In the genomic region with DNA sequence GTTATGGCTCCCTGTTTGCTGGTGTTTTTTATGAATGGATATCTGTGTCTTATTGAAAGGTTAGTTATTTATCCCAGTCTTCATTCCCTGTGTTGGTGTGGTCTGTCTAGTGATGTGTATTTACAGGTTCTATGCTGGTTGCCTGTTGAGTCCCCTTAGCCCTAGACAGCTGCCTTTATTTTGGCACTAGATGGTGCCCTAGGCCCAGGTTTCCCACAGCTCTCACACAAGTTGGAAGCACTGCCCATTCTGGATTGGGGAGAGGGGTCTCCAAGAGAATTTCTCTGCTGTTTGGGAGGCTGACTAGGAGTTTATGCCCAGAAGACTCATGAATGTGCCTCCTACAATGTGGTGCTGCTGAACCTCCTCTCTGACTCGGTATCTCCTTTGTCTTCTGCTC, we compare ENCODE assay signal across 9 cellular contexts.
DNase-seq lines count a peak whose midpoint lies in the region; ATAC-seq and TF ChIP-seq lines count a peak whose summit lies in the region.
"Had no signal": no experiment of that assay in that cellular context is flagged by ENCODE, and none has a peak within 500 bp of the region (broad histone marks: within the 10 kb centered on the region; RNA-seq: fewer than 3 reads in every experiment).

No MANE protein-coding gene starts in this region.

- H3K27ac ChIP-seq in VCaP (no peak overlapping the region), RWPE1 (no peak overlapping the region)
- H3K27ac ChIP-seq: SJSA1 had no signal

- peak; percentile 21 for TF ChIP-seq CTCF in GM10248 (IDR thresholded peaks at IDR 0.05; ENCODE audit: control extremely low read depth, extremely low read depth, low read depth, missing control alignments)
- peak; percentile 73 for TF ChIP-seq CTCF in VCaP (conservative IDR thresholded peaks at IDR 0.05)
- no peak; the same call in 1 of the 2 replicates for TF ChIP-seq CTCF in RWPE1 (conservative IDR thresholded peaks at IDR 0.05; ENCODE audit: low read depth)

- DNase-seq in GM10248 (ENCODE audit: extremely low spot score) (no peak), medulla oblongata (ENCODE audit: extremely low spot score) (peak; percentile 6), RWPE1 (ENCODE audit: low spot score) (no peak), COR-L47 (lab: John Stamatoyannopoulos, UW) (no peak), SHP77 treated with DMSO at 0.1 percent for 48 hours (lab: John Stamatoyannopoulos, UW) (no peak)

- CTCF ChIA-PET in GM10248 (lab: Yijun Ruan, JAX) = interaction anchor here (0.8 to 1.4 kb wide), 3 partner anchors 9 to 659 kb away, joined by 3 to 8 read pairs (median 3); no protein-coding TSS in a partner anchor
- CTCF ChIA-PET in RWPE1 (lab: Yijun Ruan, JAX) = interaction anchor here (0.7 kb wide), 1 partner anchor 658 kb away, joined by 3 read pairs; no protein-coding TSS in a partner anchor

- ATAC-seq in HG03354 (IDR thresholded peaks at IDR 0.05; ENCODE audit: poor library complexity, severe bottlenecking, unreplicated experiment) (peak; percentile 55), HG03175 (IDR thresholded peaks at IDR 0.05; ENCODE audit: unreplicated experiment) (no peak)

- POLR2A ChIA-PET in GM10248 (lab: Yijun Ruan, JAX) = no interaction called here
- POLR2A ChIA-PET in RWPE1 (lab: Yijun Ruan, JAX; ENCODE audit: low non-redundant PET) = no interaction called here
